8 cellular contexts compared by ENCODE assay signal in the genomic region with DNA sequence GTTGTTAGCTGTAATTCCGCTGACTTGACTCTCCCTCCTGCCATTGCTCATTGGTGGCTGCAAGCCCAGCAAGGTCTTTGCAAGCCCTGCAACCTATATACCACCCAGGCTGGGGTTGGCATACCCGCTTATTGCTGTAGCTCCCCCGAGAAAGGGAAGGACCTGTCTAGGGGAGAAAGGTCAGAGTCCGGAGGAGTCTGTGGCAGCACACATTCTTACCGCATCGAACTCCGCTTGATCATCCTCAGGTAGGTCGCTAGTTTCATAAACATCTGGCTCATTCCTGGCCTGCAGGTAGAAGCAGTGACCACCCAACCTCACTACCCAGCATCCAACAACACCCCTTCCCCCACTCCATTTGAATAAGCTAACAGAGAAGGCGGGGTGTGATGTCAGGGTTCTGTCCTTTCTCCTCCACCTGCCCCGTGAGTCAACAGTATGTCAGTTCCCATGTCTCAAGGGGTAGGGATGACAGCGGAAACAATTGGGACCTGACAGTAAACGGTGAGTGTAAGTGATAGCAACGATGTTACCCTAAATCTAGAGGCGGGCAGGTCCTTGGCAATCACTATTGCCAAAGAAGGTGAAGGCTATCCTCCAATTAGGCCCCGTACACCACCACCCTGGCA. TPM values are rescaled to one million over a fixed set of nuclear protein-coding genes. Genes with fewer than 3 reads are reported as not detected.
A peak's percentile ranks its signal among the peaks of the same experiment; 100 is the strongest.
DNase-seq lines count a peak whose midpoint lies in the region; ATAC-seq and TF ChIP-seq lines count a peak whose summit lies in the region.

No MANE protein-coding gene starts in this region.

- H3K36me3 ChIP-seq in brain microvascular endothelial cell (replicated peaks) (peaks cover 18% of the 10 kb centered on the region), mucosa of rectum (ENCODE audit: control insufficient read depth in 2 of 2, insufficient read depth in 2 of 2, low read length in 2 of 2) (peaks cover 0 to 4% of the 10 kb centered on the region in 2 donors)

- POLR2A ChIA-PET in AG04450 (lab: Yijun Ruan, JAX): interaction anchor here (0.5 to 1.8 kb wide), 3 partner anchors 10 to 44 kb away, joined by 4 to 10 read pairs (median 6); a partner anchor contains a TSS

- no peak for TF ChIP-seq CTCF in AG04450 (IDR thresholded peaks at IDR 0.05; ENCODE audit: low read depth, low read length)
- no peak for TF ChIP-seq CTCF in HL-60 (IDR thresholded peaks at IDR 0.05; ENCODE audit: insufficient read depth, low read length)
- no peak for TF ChIP-seq CTCF in brain microvascular endothelial cell (IDR thresholded peaks at IDR 0.05; ENCODE audit: low read depth, low read length, missing control alignments)

- peaks cover 4% of the 10 kb centered on the region; the same call in 1 of the 2 replicates for H3K9me3 ChIP-seq in AG04450 (ENCODE audit: control insufficient read depth, insufficient read depth, low read length)
- H3K9me3 ChIP-seq in mucosa of rectum (ENCODE audit: control insufficient read depth in 2 of 2, low read length in 2 of 2): no peaks in the 10 kb centered on the region

- H3K4me3 ChIP-seq in AG04450 (ENCODE audit: low read depth, low read length) (peak overlapping the region; percentile 82), HL-60 (replicated peaks; ENCODE audit: insufficient read depth, low read length) (peak overlapping the region; percentile 82), brain microvascular endothelial cell (ENCODE audit: low read depth, low read length) (peak overlapping the region; percentile 86), mucosa of rectum (ENCODE audit: low read length in 2 of 2) (peak overlapping the region; percentile 86 to 96)

- in situ Hi-C loops in brain microvascular endothelial cell (cut with HindIII; ENCODE audit: low pct_ligation_motif_present, low sequenced_read_pairs): no loop called here

- H3K27me3 ChIP-seq in AG04450 (ENCODE audit: control insufficient read depth, insufficient read depth, low read length) (peaks cover 25% of the 10 kb centered on the region), HL-60 (ENCODE audit: insufficient read depth, poor library complexity, severe bottlenecking) (peaks cover 9% of the 10 kb centered on the region), brain microvascular endothelial cell (replicated peaks) (peaks cover 7% of the 10 kb centered on the region), mucosa of rectum (ENCODE audit: control insufficient read depth in 2 of 2, insufficient read depth in 2 of 2, low read length in 2 of 2) (peaks cover 18 to 22% of the 10 kb centered on the region in 2 donors)

- H3K27ac ChIP-seq in AG04450 (ENCODE audit: low read depth, low read length): no peak overlapping the region
- peak overlapping the region; percentile 79; the same call in 1 of the 2 replicates for H3K27ac ChIP-seq in HL-60 (replicated peaks)
- peak overlapping the region; percentile 79 for H3K27ac ChIP-seq in brain microvascular endothelial cell
- H3K27ac ChIP-seq in mucosa of rectum (ENCODE audit: low read depth in 2 of 2, low read length in 2 of 2): peak overlapping the region; percentile 89 to 91

- CTCF ChIA-PET in AG04450 (lab: Charles Lee): interaction anchor here (0.8 to 2.0 kb wide), 2 partner anchors 87 to 180 kb away, joined by 3 to 6 read pairs; a partner anchor contains a TSS

- ATAC-seq in GM21717 (IDR thresholded peaks at IDR 0.05; ENCODE audit: unreplicated experiment): no peak
- ATAC-seq in GM21576 (IDR thresholded peaks at IDR 0.05; ENCODE audit: unreplicated experiment): no peak

- H3K9ac ChIP-seq in mucosa of rectum (ENCODE audit: low read depth in 1 of 2, low read length in 2 of 2): peak overlapping the region; percentile 72 to 90

- H3K4me1 ChIP-seq in mucosa of rectum (ENCODE audit: control insufficient read depth in 2 of 2, insufficient read depth in 2 of 2, low read length in 2 of 2): peaks cover 15 to 26% of the 10 kb centered on the region in 2 donors

- DNase-seq in AG04450 (ENCODE audit: low read depth, low spot score) (no peak), HL-60 (ENCODE audit: low read depth in 1 of 2, low spot score in 1 of 2) (no peak), brain microvascular endothelial cell (no peak), GM19238 (ENCODE audit: insufficient read length, low spot score) (no peak), AG20443 (ENCODE audit: low spot score) (no peak)

RNA-seq across cellular contexts. Expression of a gene that starts 1.1 kb away (rescaled TPM):
- polyA plus RNA-seq in AG04450 (2011; rRNA removed): 146 and 160 TPM in 2 replicates
- polyA minus RNA-seq in AG04450 (2011; rRNA and poly(A)+ RNA removed): 125 and 146 TPM in 2 replicates

RNA-seq across cellular contexts. Expression of a gene that starts 3.9 kb away (rescaled TPM):
- 0.38 and 0.45 TPM in 2 replicates for polyA plus RNA-seq in AG04450 (2011; rRNA removed)
- 0.52 and 0.97 TPM in 2 replicates for polyA minus RNA-seq in AG04450 (2011; rRNA and poly(A)+ RNA removed)

RNA-seq across cellular contexts. Expression of a gene that starts 23.3 kb away (rescaled TPM):
- polyA plus RNA-seq in AG04450 (2011; rRNA removed): 3.3 and 4.9 TPM in 2 replicates
- 7.4 and 7.5 TPM in 2 replicates for polyA minus RNA-seq in AG04450 (2011; rRNA and poly(A)+ RNA removed)

RNA-seq across cellular contexts. Expression of a gene that starts 25.6 kb away (rescaled TPM):
- polyA plus RNA-seq in AG04450 (2011; rRNA removed): 64.9 and 69.0 TPM in 2 replicates
- polyA minus RNA-seq in AG04450 (2011; rRNA and poly(A)+ RNA removed): 28.6 and 30.8 TPM in 2 replicates

RNA-seq across cellular contexts. Expression of a gene that starts 45.1 kb away (rescaled TPM):
- polyA plus RNA-seq in AG04450 (2011; rRNA removed): 29.7 and 33.1 TPM in 2 replicates
- polyA minus RNA-seq in AG04450 (2011; rRNA and poly(A)+ RNA removed): 18.2 and 19.4 TPM in 2 replicates
